ENCODE assay signal across 19 cellular contexts in the genomic region with DNA sequence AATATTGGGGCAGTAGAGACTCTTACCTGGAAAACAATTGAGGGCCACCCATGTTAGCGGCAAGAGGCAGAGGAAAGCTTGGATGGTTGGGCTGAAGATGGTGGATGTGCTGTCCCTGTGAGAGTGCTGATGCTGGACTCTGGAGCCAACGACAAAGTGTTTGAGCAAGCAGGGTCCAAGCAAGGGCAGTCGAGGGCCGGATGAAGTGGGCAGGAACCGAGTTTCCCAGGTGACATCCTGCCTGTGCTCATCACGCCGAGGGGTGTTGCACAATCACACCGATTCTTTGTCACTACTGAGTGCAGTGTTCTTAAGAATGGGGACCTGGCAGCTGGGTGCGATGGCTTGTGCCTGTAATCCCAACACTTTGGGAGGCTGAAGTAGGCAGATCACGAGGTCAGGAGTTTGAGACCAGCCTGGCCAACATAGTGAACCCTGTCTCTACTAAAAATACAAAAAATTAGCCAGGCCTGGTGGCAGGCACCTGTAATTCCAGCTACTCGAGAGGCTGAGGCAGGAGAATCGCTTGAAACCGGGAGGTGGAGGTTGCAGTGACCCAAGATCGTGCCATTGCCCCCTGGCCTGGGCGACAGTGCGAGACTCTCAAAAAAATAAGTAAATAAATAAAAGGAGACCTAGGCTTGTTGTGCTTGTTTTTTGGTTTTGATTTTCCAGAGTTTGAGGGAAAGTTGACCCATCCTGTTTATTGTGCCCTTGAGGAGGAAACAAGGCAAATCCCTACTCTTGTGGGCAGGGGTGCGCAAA. TPM values are rescaled to one million over a fixed set of nuclear protein-coding genes. Genes with fewer than 3 reads are reported as not detected.
A peak's percentile ranks its signal among the peaks of the same experiment; 100 is the strongest.
DNase-seq lines count a peak whose midpoint lies in the region; ATAC-seq and TF ChIP-seq lines count a peak whose summit lies in the region.
"Had no signal": no experiment of that assay in that cellular context is flagged by ENCODE, and none has a peak within 500 bp of the region (broad histone marks: within the 10 kb centered on the region; RNA-seq: fewer than 3 reads in every experiment).

No MANE protein-coding gene starts in this region.

- H3K4me2 ChIP-seq in GM23338 = no peak overlapping the region
- H3K4me2 ChIP-seq in neural progenitor cell = no peak overlapping the region

- peaks cover 86% of the 10 kb centered on the region for H3K36me3 Mint-ChIP-seq in CD4-positive, alpha-beta T cell (ENCODE audit: low read depth)
- H3K36me3 Mint-ChIP-seq in GM23338 (ENCODE audit: low read depth) (peaks cover 83% of the 10 kb centered on the region), memory B cell (peaks cover 22% of the 10 kb centered on the region), neural progenitor cell (peaks cover 47% of the 10 kb centered on the region)
- peaks cover 46% of the 10 kb centered on the region for H3K36me3 Mint-ChIP-seq in activated T-helper 1 cell treated with anti-CD3 and anti-CD28 coated beads, Interleukin-12 subunit alpha, Interleukin-12 subunit beta, Interleukin-2, Interleukin-4 antibody, amounts not matched to agents 30 ng/mL and 10 ng/mL and 1 ng/mL, durations not matched to agents 14 hours and 24 hours and 36 hours (ENCODE audit: low read depth)

- H3F3A ChIP-seq in GM23338 (replicated peaks; ENCODE audit: low read depth) = peaks cover 84% of the 10 kb centered on the region
- peaks cover 94% of the 10 kb centered on the region for H3F3A ChIP-seq in neural progenitor cell (ENCODE audit: low read depth)

- H3K36me3 ChIP-seq in GM23338 (ENCODE audit: insufficient read depth) = peaks cover 50% of the 10 kb centered on the region
- no peaks in the 10 kb centered on the region for H3K36me3 ChIP-seq in neural progenitor cell

- H3K9me3 Mint-ChIP-seq in CD4-positive, alpha-beta T cell = no peaks in the 10 kb centered on the region
- H3K9me3 Mint-ChIP-seq in GM23338 (peaks cover 3% of the 10 kb centered on the region; the same call in 2 of the 3 replicates), memory B cell (no peaks in the 10 kb centered on the region), neural progenitor cell (no peaks in the 10 kb centered on the region)
- no peaks in the 10 kb centered on the region for H3K9me3 Mint-ChIP-seq in activated T-helper 1 cell treated with anti-CD3 and anti-CD28 coated beads, Interleukin-12 subunit alpha, Interleukin-12 subunit beta, Interleukin-2, Interleukin-4 antibody, amounts not matched to agents 30 ng/mL and 10 ng/mL and 1 ng/mL, durations not matched to agents 14 hours and 24 hours and 36 hours

- peak overlapping the region; percentile 70 for H3K27ac Mint-ChIP-seq in CD4-positive, alpha-beta T cell
- H3K27ac Mint-ChIP-seq in GM23338 (no peak overlapping the region; the same call in 1 of the 2 replicates), memory B cell (peak overlapping the region; percentile 35), neural progenitor cell (no peak overlapping the region)
- peak overlapping the region; percentile 65 for H3K27ac Mint-ChIP-seq in activated T-helper 1 cell treated with anti-CD3 and anti-CD28 coated beads, Interleukin-12 subunit alpha, Interleukin-12 subunit beta, Interleukin-2, Interleukin-4 antibody, amounts not matched to agents 30 ng/mL and 10 ng/mL and 1 ng/mL, durations not matched to agents 14 hours and 24 hours and 36 hours

- no peaks in the 10 kb centered on the region for H3K27me3 ChIP-seq in CD4-positive, alpha-beta T cell (ENCODE audit: control insufficient read depth, insufficient read depth, low read length)
- H3K27me3 ChIP-seq in GM23338 (ENCODE audit: insufficient read depth) = no peaks in the 10 kb centered on the region
- H3K27me3 ChIP-seq in neural progenitor cell = peaks cover 14% of the 10 kb centered on the region

- H2AFZ ChIP-seq in GM23338 (no peak overlapping the region), neural progenitor cell (replicated peaks) (no peak overlapping the region)

- TF ChIP-seq CTCF in CD4-positive, alpha-beta T cell (IDR thresholded peaks at IDR 0.05) = no peak
- TF ChIP-seq CTCF in GM23338 (conservative IDR thresholded peaks at IDR 0.05; ENCODE audit: low read depth in 2 of 2) (no peak), neural progenitor cell (IDR thresholded peaks at IDR 0.05) (no peak)

- H4K20me1 ChIP-seq in GM23338 (replicated peaks; ENCODE audit: insufficient read depth) = peaks cover 86% of the 10 kb centered on the region
- H4K20me1 ChIP-seq in neural progenitor cell (ENCODE audit: low read depth) = peaks cover 95% of the 10 kb centered on the region

- peaks cover 71% of the 10 kb centered on the region for H3K4me1 Mint-ChIP-seq in CD4-positive, alpha-beta T cell (ENCODE audit: low read depth)
- H3K4me1 Mint-ChIP-seq in GM23338 (peaks cover 9% of the 10 kb centered on the region), memory B cell (peaks cover 40% of the 10 kb centered on the region), neural progenitor cell (no peaks in the 10 kb centered on the region)
- peaks cover 47% of the 10 kb centered on the region for H3K4me1 Mint-ChIP-seq in activated T-helper 1 cell treated with anti-CD3 and anti-CD28 coated beads, Interleukin-12 subunit alpha, Interleukin-12 subunit beta, Interleukin-2, Interleukin-4 antibody, amounts not matched to agents 30 ng/mL and 10 ng/mL and 1 ng/mL, durations not matched to agents 14 hours and 24 hours and 36 hours (ENCODE audit: low read depth)

- POLR2A ChIA-PET in CD4-positive, alpha-beta T cell (lab: Charles Lee) = interaction anchor here (2.0 to 8.6 kb wide), 3 partner anchors 12 to 19 kb away, joined by 8 to 89 read pairs (median 29); a partner anchor contains a TSS

- CTCF ChIA-PET in CD4-positive, alpha-beta T cell (lab: Charles Lee) = no interaction called here

- peaks cover 8% of the 10 kb centered on the region; the same call in 1 of the 2 replicates for H3K4me1 ChIP-seq in GM23338 (ENCODE audit: insufficient read depth)
- no peaks in the 10 kb centered on the region for H3K4me1 ChIP-seq in neural progenitor cell

- no peak overlapping the region for H3K9ac ChIP-seq in neural progenitor cell

- H3K9me2 ChIP-seq in GM23338 (ENCODE audit: insufficient read depth) = no peaks in the 10 kb centered on the region

- no peak overlapping the region for H3K4me3 Mint-ChIP-seq in CD4-positive, alpha-beta T cell
- H3K4me3 Mint-ChIP-seq in GM23338 (no peak overlapping the region; the same call in 2 of the 3 replicates), memory B cell (no peak overlapping the region), neural progenitor cell (no peak overlapping the region)
- H3K4me3 Mint-ChIP-seq in activated T-helper 1 cell treated with anti-CD3 and anti-CD28 coated beads, Interleukin-12 subunit alpha, Interleukin-12 subunit beta, Interleukin-2, Interleukin-4 antibody, amounts not matched to agents 30 ng/mL and 10 ng/mL and 1 ng/mL, durations not matched to agents 14 hours and 24 hours and 36 hours = no peak overlapping the region

- H3K9me3 ChIP-seq in CD4-positive, alpha-beta T cell (ENCODE audit: control insufficient read depth, low read length) = no peaks in the 10 kb centered on the region
- no peaks in the 10 kb centered on the region for H3K9me3 ChIP-seq in neural progenitor cell (ENCODE audit: low read depth)
- H3K9me3 ChIP-seq: left ventricle myocardium inferior had no signal

- H3K27me3 Mint-ChIP-seq in CD4-positive, alpha-beta T cell = no peaks in the 10 kb centered on the region
- H3K27me3 Mint-ChIP-seq in GM23338 (ENCODE audit: insufficient read depth, low read depth, poor library complexity) (peaks cover 19% of the 10 kb centered on the region), memory B cell (no peaks in the 10 kb centered on the region), neural progenitor cell (ENCODE audit: insufficient read depth, low read depth) (peaks cover 22% of the 10 kb centered on the region)
- no peaks in the 10 kb centered on the region for H3K27me3 Mint-ChIP-seq in activated T-helper 1 cell treated with anti-CD3 and anti-CD28 coated beads, Interleukin-12 subunit alpha, Interleukin-12 subunit beta, Interleukin-2, Interleukin-4 antibody, amounts not matched to agents 30 ng/mL and 10 ng/mL and 1 ng/mL, durations not matched to agents 14 hours and 24 hours and 36 hours (ENCODE audit: insufficient read depth)

- H3K4me3 ChIP-seq in GM23338 (no peak overlapping the region), neural progenitor cell (no peak overlapping the region)
- H3K4me3 ChIP-seq: left ventricle myocardium inferior had no signal

- no peak for DNase-seq in CD4-positive, alpha-beta T cell
- DNase-seq in GM23338 (ENCODE audit: low spot score) (no peak), memory B cell (ENCODE audit: low spot score in 2 of 2) (no peak), neural progenitor cell (ENCODE audit: low spot score) (no peak)
- DNase-seq in activated T-helper 1 cell treated with anti-CD3 and anti-CD28 coated beads, Interleukin-12 subunit alpha, Interleukin-12 subunit beta, Interleukin-2, Interleukin-4 antibody, amounts not matched to agents 30 ng/mL and 10 ng/mL and 1 ng/mL, durations not matched to agents 14 hours and 24 hours and 36 hours (ENCODE audit: low spot score) = no peak
- DNase-seq: DMS153; Kasumi-1; left ventricle myocardium inferior; NCI-H146; NCI-H446; NK-92 treated with Interleukin-12 subunit alpha and Interleukin-12 subunit beta, amount 100 ng/mL, for 24 hours; RPMI8226; small intestine; SW 1271; WERI-Rb-1 had no signal

- intact Hi-C loops in CD4-positive, alpha-beta T cell (cut with DNase I, micrococcal nuclease) = no loop called here
- intact Hi-C loops in activated T-helper 1 cell treated with anti-CD3 and anti-CD28 coated beads, Interleukin-12 subunit alpha, Interleukin-12 subunit beta, Interleukin-2, Interleukin-4 antibody, amounts not matched to agents 30 ng/mL and 10 ng/mL and 1 ng/mL, durations not matched to agents 14 hours and 24 hours and 36 hours (cut with micrococcal nuclease) = no loop called here

- ATAC-seq in CD4-positive, alpha-beta T cell (ENCODE audit: poor library complexity) = no peak
- ATAC-seq in GM23338 = no peak
- ATAC-seq in memory B cell (ENCODE audit: low read depth) = no peak
- no peak for ATAC-seq in HG02852 (IDR thresholded peaks at IDR 0.05; ENCODE audit: unreplicated experiment)
- ATAC-seq in HG03469 (IDR thresholded peaks at IDR 0.05; ENCODE audit: unreplicated experiment) = no peak
- ATAC-seq in HG02642 (IDR thresholded peaks at IDR 0.05; ENCODE audit: poor library complexity, unreplicated experiment) = no peak
- ATAC-seq: esophagus mucosa had no signal

- no peak overlapping the region for H3K27ac ChIP-seq in CD4-positive, alpha-beta T cell (ENCODE audit: low read depth, low read length)
- no peak overlapping the region for H3K27ac ChIP-seq in GM23338 (ENCODE audit: low read depth)
- no peak overlapping the region for H3K27ac ChIP-seq in neural progenitor cell
- H3K27ac ChIP-seq: left ventricle myocardium inferior, WERI-Rb-1 had no signal

- peaks cover 16% of the 10 kb centered on the region for H3K79me2 ChIP-seq in GM23338 (replicated peaks; ENCODE audit: insufficient read depth)
- H3K79me2 ChIP-seq in neural progenitor cell (ENCODE audit: low read depth) = peaks cover 14% of the 10 kb centered on the region

RNA-seq across cellular contexts. Expression of a gene that starts 6.1 kb away (rescaled TPM):
- 1 to 10 TPM; 8.1 to 8.5 TPM for total RNA-seq in CD4-positive, alpha-beta T cell
- 25.7 and 54.0 TPM in 2 replicates for total RNA-seq in GM23338 (2014; rRNA removed; shearing (Covaris generic))
- polyA plus RNA-seq in GM23338 (2016; fragmentation: Nextera tagmentation; extraction: Ambion mirVana) = 53.1 and 56.7 TPM in 2 replicates
- 20.9 and 21.2 TPM in 2 replicates for total RNA-seq in activated T-helper 1 cell treated with anti-CD3 and anti-CD28 coated beads, Interleukin-12 subunit alpha, Interleukin-12 subunit beta, Interleukin-2, Interleukin-4 antibody, amounts not matched to agents 30 ng/mL and 10 ng/mL and 1 ng/mL, durations not matched to agents 14 hours and 24 hours and 36 hours
- 0.81 TPM in 1 of 2 replicates, not detected in the other for total RNA-seq in neural progenitor cell (ENCODE audit: low replicate concordance)

RNA-seq across cellular contexts. Expression of a gene that starts 16.6 kb away (rescaled TPM):
- total RNA-seq in CD4-positive, alpha-beta T cell = 100 to 1,000 TPM; 699 to 733 TPM
- total RNA-seq in GM23338 (2014; rRNA removed; shearing (Covaris generic)) = 213 and 247 TPM in 2 replicates
- polyA plus RNA-seq in GM23338 (2016; fragmentation: Nextera tagmentation; extraction: Ambion mirVana) = 528 and 553 TPM in 2 replicates
- total RNA-seq in activated T-helper 1 cell treated with anti-CD3 and anti-CD28 coated beads, Interleukin-12 subunit alpha, Interleukin-12 subunit beta, Interleukin-2, Interleukin-4 antibody, amounts not matched to agents 30 ng/mL and 10 ng/mL and 1 ng/mL, durations not matched to agents 14 hours and 24 hours and 36 hours = 950 and 955 TPM in 2 replicates
- total RNA-seq in neural progenitor cell (ENCODE audit: low replicate concordance) = 81.7 and 127 TPM in 2 replicates

RNA-seq across cellular contexts. Expression of a gene that starts 17.4 kb away (rescaled TPM):
- total RNA-seq in CD4-positive, alpha-beta T cell = under 1 TPM in 1 of 2 experiments, not detected in 1; 0.17 TPM
- 1.1 and 1.3 TPM in 2 replicates for total RNA-seq in GM23338 (2014; rRNA removed; shearing (Covaris generic))
- 0.54 and 0.81 TPM in 2 replicates for polyA plus RNA-seq in GM23338 (2016; fragmentation: Nextera tagmentation; extraction: Ambion mirVana)
- 0.10 and 0.15 TPM in 2 replicates for total RNA-seq in activated T-helper 1 cell treated with anti-CD3 and anti-CD28 coated beads, Interleukin-12 subunit alpha, Interleukin-12 subunit beta, Interleukin-2, Interleukin-4 antibody, amounts not matched to agents 30 ng/mL and 10 ng/mL and 1 ng/mL, durations not matched to agents 14 hours and 24 hours and 36 hours
- total RNA-seq in neural progenitor cell (ENCODE audit: low replicate concordance) = 0.07 TPM in 1 of 2 replicates, not detected in the other

RNA-seq across cellular contexts. Expression of a gene that starts 20.4 kb away (rescaled TPM):
- total RNA-seq in CD4-positive, alpha-beta T cell = not detected
- not detected in 2 replicates for total RNA-seq in GM23338 (2014; rRNA removed; shearing (Covaris generic))
- 1.8 and 3.0 TPM in 2 replicates for polyA plus RNA-seq in GM23338 (2016; fragmentation: Nextera tagmentation; extraction: Ambion mirVana)
- not detected in 2 replicates for total RNA-seq in activated T-helper 1 cell treated with anti-CD3 and anti-CD28 coated beads, Interleukin-12 subunit alpha, Interleukin-12 subunit beta, Interleukin-2, Interleukin-4 antibody, amounts not matched to agents 30 ng/mL and 10 ng/mL and 1 ng/mL, durations not matched to agents 14 hours and 24 hours and 36 hours
- total RNA-seq in neural progenitor cell (ENCODE audit: low replicate concordance) = not detected in 2 replicates
- total RNA-seq: esophagus mucosa, left ventricle myocardium inferior had no signal
- polyA plus RNA-seq: small intestine had no signal

RNA-seq across cellular contexts. Expression of a gene that starts 46.6 kb away (rescaled TPM):
- under 1 TPM; 0.33 to 0.56 TPM for total RNA-seq in CD4-positive, alpha-beta T cell
- total RNA-seq in GM23338 (2014; rRNA removed; shearing (Covaris generic)) = 1.3 and 1.4 TPM in 2 replicates
- 0.91 and 1.4 TPM in 2 replicates for polyA plus RNA-seq in GM23338 (2016; fragmentation: Nextera tagmentation; extraction: Ambion mirVana)
- 0.27 and 0.34 TPM in 2 replicates for total RNA-seq in activated T-helper 1 cell treated with anti-CD3 and anti-CD28 coated beads, Interleukin-12 subunit alpha, Interleukin-12 subunit beta, Interleukin-2, Interleukin-4 antibody, amounts not matched to agents 30 ng/mL and 10 ng/mL and 1 ng/mL, durations not matched to agents 14 hours and 24 hours and 36 hours
- 0.30 and 0.68 TPM in 2 replicates for total RNA-seq in neural progenitor cell (ENCODE audit: low replicate concordance)

Comparison
In these comparisons a context has a peak if more than half of its experiments do, and no peak if none do; other contexts are left out.
1. H3K27ac Mint-ChIP-seq: peak in CD4-positive, alpha-beta T cell (single experiment), activated T-helper 1 cell treated with anti-CD3 and anti-CD28 coated beads, Interleukin-12 subunit alpha, Interleukin-12 subunit beta, Interleukin-2, Interleukin-4 antibody, amounts not matched to agents 30 ng/mL and 10 ng/mL and 1 ng/mL, durations not matched to agents 14 hours and 24 hours and 36 hours (single experiment) and memory B cell (single experiment); none in GM23338 (single experiment) and neural progenitor cell (single experiment).